In the genomic region with DNA sequence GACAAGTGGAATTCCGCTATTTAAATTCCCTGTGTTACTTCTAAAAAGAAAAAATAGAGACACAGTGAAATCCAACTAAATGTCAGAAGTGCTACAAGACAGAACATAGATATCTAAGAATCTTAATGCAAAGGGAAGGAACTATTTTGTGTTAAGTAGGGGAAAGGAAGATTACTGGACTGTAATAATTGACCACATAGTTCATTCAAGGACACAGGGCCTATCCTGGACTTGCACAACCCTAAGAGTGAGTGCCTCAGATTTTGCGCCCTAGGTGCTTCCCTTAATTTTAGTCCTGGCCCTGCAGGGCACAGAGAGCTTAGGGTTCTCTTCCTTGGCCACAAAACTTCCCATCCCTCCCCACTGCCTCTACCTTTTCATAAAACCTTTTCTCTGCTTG, we compare ENCODE assay signal across 1 cellular context.
TF ChIP-seq lines count a peak whose summit lies in the region.

No MANE protein-coding gene starts in this region.

TF ChIP-seq in HepG2, 621 proteins besides CTCF, POLR2A, EP300 and RAD21:
- TF ChIP-seq, protein P1, sequence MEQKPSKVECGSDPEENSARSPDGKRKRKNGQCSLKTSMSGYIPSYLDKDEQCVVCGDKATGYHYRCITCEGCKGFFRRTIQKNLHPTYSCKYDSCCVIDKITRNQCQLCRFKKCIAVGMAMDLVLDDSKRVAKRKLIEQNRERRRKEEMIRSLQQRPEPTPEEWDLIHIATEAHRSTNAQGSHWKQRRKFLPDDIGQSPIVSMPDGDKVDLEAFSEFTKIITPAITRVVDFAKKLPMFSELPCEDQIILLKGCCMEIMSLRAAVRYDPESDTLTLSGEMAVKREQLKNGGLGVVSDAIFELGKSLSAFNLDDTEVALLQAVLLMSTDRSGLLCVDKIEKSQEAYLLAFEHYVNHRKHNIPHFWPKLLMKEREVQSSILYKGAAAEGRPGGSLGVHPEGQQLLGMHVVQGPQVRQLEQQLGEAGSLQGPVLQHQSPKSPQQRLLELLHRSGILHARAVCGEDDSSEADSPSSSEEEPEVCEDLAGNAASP (CRISPR knock-in tag; IDR thresholded peaks at IDR 0.05; ENCODE audit: borderline replicate concordance), result peak; percentile 93; the same call in 1 of the 2 replicates
- TF ChIP-seq, protein P2, sequence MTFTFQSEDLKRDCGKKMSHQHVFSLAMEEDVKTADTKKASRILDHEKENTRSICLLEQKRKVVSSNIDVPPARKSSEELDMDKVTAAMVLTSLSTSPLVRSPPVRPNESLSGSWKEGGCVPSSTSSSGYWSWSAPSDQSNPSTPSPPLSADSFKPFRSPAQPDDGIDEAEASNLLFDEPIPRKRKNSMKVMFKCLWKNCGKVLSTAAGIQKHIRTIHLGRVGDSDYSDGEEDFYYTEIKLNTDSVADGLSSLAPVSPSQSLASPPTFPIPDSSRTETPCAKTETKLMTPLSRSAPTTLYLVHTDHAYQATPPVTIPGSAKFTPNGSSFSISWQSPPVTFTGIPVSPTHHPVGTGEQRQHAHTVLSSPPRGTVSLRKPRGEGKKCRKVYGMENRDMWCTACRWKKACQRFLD (CRISPR knock-in tag; IDR thresholded peaks at IDR 0.05; ENCODE audit: borderline replicate concordance), result no peak
TF ChIP-seq in HepG2: peak in this region for 1.
